In the genomic region with DNA sequence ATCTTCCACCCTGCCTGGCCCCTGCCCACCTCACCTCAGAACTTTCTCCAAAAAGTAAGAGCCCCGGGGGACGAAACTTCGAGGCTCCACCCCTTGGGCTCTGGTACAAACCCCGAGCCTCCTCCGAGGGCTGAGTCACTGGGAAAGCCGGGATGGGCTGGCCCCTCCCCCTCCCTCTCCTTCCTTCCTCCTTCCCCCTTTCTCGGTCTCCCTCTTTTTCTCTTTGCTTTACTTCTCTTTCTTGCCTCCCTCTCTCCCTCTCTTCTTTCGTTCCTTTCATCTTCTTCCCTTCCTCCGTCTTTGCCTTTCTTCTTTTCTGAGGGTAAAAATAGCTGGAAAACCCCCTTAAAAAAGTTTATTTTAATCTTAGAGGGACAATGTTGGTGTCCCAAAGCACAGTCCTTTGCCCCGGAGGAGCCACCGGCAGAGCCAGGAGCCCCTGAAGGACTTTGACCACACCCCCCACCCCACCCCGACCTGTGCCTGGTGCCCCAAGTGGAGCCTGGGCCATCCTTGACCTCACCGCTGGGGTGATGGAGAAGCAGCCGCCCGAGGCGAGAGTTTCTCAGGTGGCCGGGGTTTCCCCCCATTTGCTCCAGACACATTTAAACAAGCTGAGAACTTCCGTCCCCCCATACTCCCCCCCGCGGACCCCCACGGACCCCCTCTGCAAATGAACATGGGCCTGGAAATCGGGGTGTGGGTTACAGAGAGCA, we compare ENCODE assay signal across 8 cellular contexts. TPM values are rescaled to one million over a fixed set of nuclear protein-coding genes. Genes with fewer than 3 reads are reported as not detected.
A peak's percentile ranks its signal among the peaks of the same experiment; 100 is the strongest.
DNase-seq lines count a peak whose midpoint lies in the region; ATAC-seq and TF ChIP-seq lines count a peak whose summit lies in the region.

No MANE protein-coding gene starts in this region.

- no peaks in the 10 kb centered on the region for H3K27me3 ChIP-seq in osteoblast (ENCODE audit: insufficient read depth, low read length)

- no peaks in the 10 kb centered on the region for H3K9me3 ChIP-seq in osteoblast (ENCODE audit: low read depth, low read length)

- TF ChIP-seq CTCF in epithelial cell of proximal tubule (conservative IDR thresholded peaks at IDR 0.05; ENCODE audit: low read depth, low read length), result no peak
- TF ChIP-seq CTCF in osteoblast (IDR thresholded peaks at IDR 0.05; ENCODE audit: extremely low read depth, low read depth, low read length), result no peak

- H3K4me3 ChIP-seq in epithelial cell of proximal tubule (ENCODE audit: low read depth, low read length), result peak overlapping the region; percentile 24
- H3K4me3 ChIP-seq in osteoblast (ENCODE audit: insufficient read depth, low read length), result peak overlapping the region; percentile 51

- DNase-seq in EH (ENCODE audit: low read depth) (peak; percentile 89), OCI-M1 (lab: John Stamatoyannopoulos, UW) (peak; percentile 10), epithelial cell of proximal tubule (ENCODE audit: low read depth) (no peak), osteoblast (ENCODE audit: insufficient read length, low spot score, missing footprints) (peak; percentile 100), NCI-H446 treated with DMSO at 0.1 percent for 48 hours (lab: John Stamatoyannopoulos, UW) (no peak)
- DNase-seq in effector CD4-positive, alpha-beta T cell, result no peak

- peak overlapping the region; percentile 79 for H3K4me2 ChIP-seq in osteoblast (ENCODE audit: insufficient read depth, low read length)

- no peaks in the 10 kb centered on the region for H4K20me1 ChIP-seq in osteoblast (ENCODE audit: insufficient read depth, low read length)

- H3K36me3 ChIP-seq in osteoblast (ENCODE audit: insufficient read depth, low read length), result no peaks in the 10 kb centered on the region

- peaks cover 25% of the 10 kb centered on the region for H3K4me1 ChIP-seq in osteoblast (ENCODE audit: insufficient read depth, low read length)

- peak overlapping the region; percentile 80 for H3K27ac ChIP-seq in osteoblast (ENCODE audit: low read depth, low read length)

- H3K79me2 ChIP-seq in osteoblast (ENCODE audit: insufficient read depth, low read length), result no peaks in the 10 kb centered on the region

- H2AFZ ChIP-seq in osteoblast (ENCODE audit: low read length), result peak overlapping the region; percentile 47

- ATAC-seq in GM19351 (IDR thresholded peaks at IDR 0.05; ENCODE audit: unreplicated experiment) (no peak), HG02981 (IDR thresholded peaks at IDR 0.05; ENCODE audit: unreplicated experiment) (no peak)

RNA-seq across cellular contexts. Expression of a gene that starts 5.7 kb away (rescaled TPM):
- 17.1 and 39.7 TPM in 2 replicates for total RNA-seq in epithelial cell of proximal tubule
- 10.5 and 14.4 TPM in 2 replicates for total RNA-seq in osteoblast

Comparison
In these comparisons a context has a peak if more than half of its experiments do, and no peak if none do; other contexts are left out.
1. DNase-seq: peak in EH (single experiment), OCI-M1 (single experiment) and osteoblast (single experiment); none in epithelial cell of proximal tubule (single experiment), effector CD4-positive, alpha-beta T cell (single experiment) and NCI-H446 treated with DMSO at 0.1 percent for 48 hours (single experiment).